9 cellular contexts compared by ENCODE assay signal in genomic region chr22:46007848-46008261, GRCh38. TPM values are rescaled to one million over a fixed set of nuclear protein-coding genes. Genes with fewer than 3 reads are reported as not detected.
DNase-seq lines count a peak whose midpoint lies in the region; ATAC-seq and TF ChIP-seq lines count a peak whose summit lies in the region.
"Had no signal": no experiment of that assay in that cellular context is flagged by ENCODE, and none has a peak within 500 bp of the region (broad histone marks: within the 10 kb centered on the region; RNA-seq: fewer than 3 reads in every experiment).

No MANE protein-coding gene starts in this region.

- CTCF ChIA-PET in RWPE1 (lab: Yijun Ruan, JAX), result interaction anchor here (0.6 to 2.8 kb wide), 2 partner anchors 29 to 39 kb away, joined by 3 to 11 read pairs; no protein-coding TSS in a partner anchor

- peaks cover 30% of the 10 kb centered on the region for H3K4me1 ChIP-seq in rectal smooth muscle tissue (ENCODE audit: control insufficient read depth, insufficient read depth, low read length)

- ATAC-seq in GM19351 (IDR thresholded peaks at IDR 0.05; ENCODE audit: unreplicated experiment), result no peak

- H3K27ac ChIP-seq in RWPE1 (peak overlapping the region; percentile 100), rectal smooth muscle tissue (ENCODE audit: low read depth, low read length) (peak overlapping the region; percentile 96)

- H3K36me3 ChIP-seq in rectal smooth muscle tissue (ENCODE audit: control insufficient read depth, insufficient read depth, low read length), result no peaks in the 10 kb centered on the region

- H3K27me3 ChIP-seq in rectal smooth muscle tissue (ENCODE audit: control insufficient read depth, insufficient read depth, low read length), result no peaks in the 10 kb centered on the region

- H3K4me3 ChIP-seq in fibroblast of villous mesenchyme (ENCODE audit: low read depth, low read length) (no peak overlapping the region), rectal smooth muscle tissue (ENCODE audit: low read length) (peak overlapping the region; percentile 23)

- no peak overlapping the region for H3K9ac ChIP-seq in rectal smooth muscle tissue (ENCODE audit: low read length)

- TF ChIP-seq CTCF in RWPE1 (conservative IDR thresholded peaks at IDR 0.05; ENCODE audit: low read depth), result no peak
- no peak for TF ChIP-seq CTCF in fibroblast of villous mesenchyme (IDR thresholded peaks at IDR 0.05; ENCODE audit: insufficient read depth, low read depth, low read length)

- POLR2A ChIA-PET in RWPE1 (lab: Yijun Ruan, JAX; ENCODE audit: low non-redundant PET), result interaction anchor here (0.9 to 3.2 kb wide), 4 partner anchors 28 to 66 kb away, joined by 3 to 11 read pairs (median 4); no protein-coding TSS in a partner anchor

- DNase-seq in EL, result peak; percentile 98
- peak; percentile 82 for DNase-seq in RWPE1 (ENCODE audit: low spot score)
- peak; percentile 90 for DNase-seq in fibroblast of villous mesenchyme (ENCODE audit: low read depth)
- DNase-seq in epidermal melanocyte (ENCODE audit: insufficient read length, low spot score), result no peak
- no peak for DNase-seq in NCI-H526 (lab: John Stamatoyannopoulos, UW)
- no peak for DNase-seq in NCI-H187 treated with DMSO at 0.1 percent for 48 hours (lab: John Stamatoyannopoulos, UW)

RNA-seq across cellular contexts. Expression of gene WNT7B, which starts 30.9 kb away (rescaled TPM):
- under 0.01 and 0.64 TPM in 2 replicates for total RNA-seq in fibroblast of villous mesenchyme
- total RNA-seq: mononuclear cell had no signal

Comparison
In these comparisons a context has a peak if more than half of its experiments do, and no peak if none do; other contexts are left out.
1. DNase-seq: peak in EL (single experiment), RWPE1 (single experiment) and fibroblast of villous mesenchyme (single experiment); none in epidermal melanocyte (single experiment), NCI-H526 (0 of 2) and NCI-H187 treated with DMSO at 0.1 percent for 48 hours (single experiment).